In the genomic region with DNA sequence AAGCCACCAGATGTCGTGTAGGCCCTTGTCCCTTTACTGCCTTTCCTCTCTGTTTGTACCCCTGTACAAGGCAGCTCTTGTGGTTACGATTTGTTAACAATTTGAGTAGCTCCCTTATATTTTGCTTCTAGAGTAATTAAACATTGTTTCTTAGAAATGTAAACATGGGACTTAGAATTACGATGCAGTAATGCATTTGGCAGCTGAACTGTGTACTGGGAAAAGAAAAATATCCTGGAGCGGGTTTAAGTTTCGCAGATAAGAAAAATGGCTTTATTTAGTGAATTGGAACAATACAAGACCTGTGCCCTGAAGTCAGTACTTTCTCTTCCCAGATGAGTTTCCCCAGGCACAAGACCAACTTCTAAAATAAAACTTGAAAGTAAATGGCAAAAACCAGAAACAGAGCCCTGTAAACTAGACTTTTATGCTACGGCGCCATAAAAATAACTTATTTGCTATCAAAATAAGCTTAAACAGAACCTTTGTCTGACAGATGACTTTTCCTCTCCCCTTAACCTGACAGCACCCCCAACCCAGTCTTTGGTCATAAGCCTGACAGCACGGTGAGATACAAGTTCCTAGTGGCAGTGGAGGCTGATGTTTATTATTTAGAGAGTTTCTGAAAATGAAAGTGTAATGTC, we compare ENCODE assay signal across 1 cellular context.
TF ChIP-seq lines count a peak whose summit lies in the region.

No MANE protein-coding gene starts in this region.

TF ChIP-seq in HEK293, 187 proteins besides CTCF, POLR2A, EP300 and RAD21 (continued from another document and continues in another):
- TF ChIP-seq, protein P1, sequence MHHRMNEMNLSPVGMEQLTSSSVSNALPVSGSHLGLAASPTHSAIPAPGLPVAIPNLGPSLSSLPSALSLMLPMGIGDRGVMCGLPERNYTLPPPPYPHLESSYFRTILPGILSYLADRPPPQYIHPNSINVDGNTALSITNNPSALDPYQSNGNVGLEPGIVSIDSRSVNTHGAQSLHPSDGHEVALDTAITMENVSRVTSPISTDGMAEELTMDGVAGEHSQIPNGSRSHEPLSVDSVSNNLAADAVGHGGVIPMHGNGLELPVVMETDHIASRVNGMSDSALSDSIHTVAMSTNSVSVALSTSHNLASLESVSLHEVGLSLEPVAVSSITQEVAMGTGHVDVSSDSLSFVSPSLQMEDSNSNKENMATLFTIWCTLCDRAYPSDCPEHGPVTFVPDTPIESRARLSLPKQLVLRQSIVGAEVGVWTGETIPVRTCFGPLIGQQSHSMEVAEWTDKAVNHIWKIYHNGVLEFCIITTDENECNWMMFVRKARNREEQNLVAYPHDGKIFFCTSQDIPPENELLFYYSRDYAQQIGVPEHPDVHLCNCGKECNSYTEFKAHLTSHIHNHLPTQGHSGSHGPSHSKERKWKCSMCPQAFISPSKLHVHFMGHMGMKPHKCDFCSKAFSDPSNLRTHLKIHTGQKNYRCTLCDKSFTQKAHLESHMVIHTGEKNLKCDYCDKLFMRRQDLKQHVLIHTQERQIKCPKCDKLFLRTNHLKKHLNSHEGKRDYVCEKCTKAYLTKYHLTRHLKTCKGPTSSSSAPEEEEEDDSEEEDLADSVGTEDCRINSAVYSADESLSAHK (tag by site-specific recombination; IDR thresholded peaks at IDR 0.05): peak; percentile 50; the same call in 1 of the 2 replicates
- TF ChIP-seq ZNF843 (tag by site-specific recombination; IDR thresholded peaks at IDR 0.05) (peak; percentile 91), PRDM1 (tag by site-specific recombination; IDR thresholded peaks at IDR 0.05) (0 out of 2 replicates have a peak, but pooled peaks have one; percentile 29), GFI1B (tag by site-specific recombination; IDR thresholded peaks at IDR 0.05) (peak; percentile 31; the same call in 1 of the 2 replicates), ATF2 (tag by site-specific recombination; IDR thresholded peaks at IDR 0.05; ENCODE audit: low read depth) (no peak), ZNF626 (tag by site-specific recombination; IDR thresholded peaks at IDR 0.05) (no peak), REST (tag by site-specific recombination; IDR thresholded peaks at IDR 0.05) (no peak), IKZF3 (tag by site-specific recombination; IDR thresholded peaks at IDR 0.05) (peak; percentile 87), ZNF366 (tag by site-specific recombination; conservative IDR thresholded peaks at IDR 0.05) (peak; percentile 45; the same call in 1 of the 2 replicates), TSHZ1 (tag by site-specific recombination; IDR thresholded peaks at IDR 0.05; ENCODE audit: borderline replicate concordance) (peak; percentile 31; the same call in 1 of the 2 replicates), ZNF2 (tag by site-specific recombination; IDR thresholded peaks at IDR 0.05) (peak; percentile 72; the same call in 1 of the 2 replicates), PRDM2 (tag by site-specific recombination; IDR thresholded peaks at IDR 0.05; ENCODE audit: borderline replicate concordance) (no peak), ZBTB44 (tag by site-specific recombination; IDR thresholded peaks at IDR 0.05) (peak; percentile 99), ZNF600 (tag by site-specific recombination; IDR thresholded peaks at IDR 0.05) (0 out of 2 replicates have a peak, but pooled peaks have one; percentile 17), KLF7 (tag by site-specific recombination; IDR thresholded peaks at IDR 0.05; ENCODE audit: borderline replicate concordance) (no peak), GLIS1 (tag by site-specific recombination; IDR thresholded peaks at IDR 0.05) (0 out of 2 replicates have a peak, but pooled peaks have one; percentile 12), OVOL3 (tag by site-specific recombination; IDR thresholded peaks at IDR 0.05) (peak; percentile 25; the same call in 1 of the 2 replicates), WT1 (tag by site-specific recombination; IDR thresholded peaks at IDR 0.05) (peak; percentile 87), ZNF701 (tag by site-specific recombination; IDR thresholded peaks at IDR 0.05) (no peak), ZNF416 (tag by site-specific recombination; IDR thresholded peaks at IDR 0.05) (no peak), ZBTB8A (tag by site-specific recombination; IDR thresholded peaks at IDR 0.05) (peak; percentile 46; the same call in 1 of the 2 replicates), PBX3 (CRISPR knock-in tag; IDR thresholded peaks at IDR 0.05) (no peak), ZBTB6 (tag by site-specific recombination; IDR thresholded peaks at IDR 0.05) (peak; percentile 91)
- TF ChIP-seq, protein P2, sequence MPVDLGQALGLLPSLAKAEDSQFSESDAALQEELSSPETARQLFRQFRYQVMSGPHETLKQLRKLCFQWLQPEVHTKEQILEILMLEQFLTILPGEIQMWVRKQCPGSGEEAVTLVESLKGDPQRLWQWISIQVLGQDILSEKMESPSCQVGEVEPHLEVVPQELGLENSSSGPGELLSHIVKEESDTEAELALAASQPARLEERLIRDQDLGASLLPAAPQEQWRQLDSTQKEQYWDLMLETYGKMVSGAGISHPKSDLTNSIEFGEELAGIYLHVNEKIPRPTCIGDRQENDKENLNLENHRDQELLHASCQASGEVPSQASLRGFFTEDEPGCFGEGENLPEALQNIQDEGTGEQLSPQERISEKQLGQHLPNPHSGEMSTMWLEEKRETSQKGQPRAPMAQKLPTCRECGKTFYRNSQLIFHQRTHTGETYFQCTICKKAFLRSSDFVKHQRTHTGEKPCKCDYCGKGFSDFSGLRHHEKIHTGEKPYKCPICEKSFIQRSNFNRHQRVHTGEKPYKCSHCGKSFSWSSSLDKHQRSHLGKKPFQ (tag by site-specific recombination; IDR thresholded peaks at IDR 0.05): 0 out of 2 replicates have a peak, but pooled peaks have one; percentile 47
